In genomic region chr5:39137391-39138181, GRCh38 we compare ENCODE assay signal across 14 cellular contexts.
DNase-seq lines count a peak whose midpoint lies in the region; ATAC-seq, FAIRE-seq and TF ChIP-seq lines count a peak whose summit lies in the region.
"Had no signal": no experiment of that assay in that cellular context is flagged by ENCODE, and none has a peak within 500 bp of the region (broad histone marks: within the 10 kb centered on the region; RNA-seq: fewer than 3 reads in every experiment).

No MANE protein-coding gene starts in this region.

- DNase-seq in CD8-positive, alpha-beta T cell: no peak
- DNase-seq in PC-3: peak; percentile 43
- DNase-seq in endothelial cell of umbilical vein (ENCODE audit: low read depth, low spot score): no peak
- DNase-seq in amniotic stem cell (lab: John Stamatoyannopoulos, UW): no peak
- DNase-seq in NCI-H187 treated with DMSO at 0.1 percent for 48 hours (lab: John Stamatoyannopoulos, UW): no peak
- no peak for DNase-seq in middle frontal gyrus (ENCODE audit: extremely low spot score, low spot score)
- DNase-seq: midbrain, NCI-H2171, upper lobe of left lung had no signal

- H3K4me1 Mint-ChIP-seq in CD8-positive, alpha-beta T cell (ENCODE audit: low read depth): peaks cover 37% of the 10 kb centered on the region

- no peaks in the 10 kb centered on the region for H3K79me2 ChIP-seq in PC-3 (ENCODE audit: low read length)
- no peaks in the 10 kb centered on the region for H3K79me2 ChIP-seq in endothelial cell of umbilical vein (ENCODE audit: control insufficient read depth, insufficient read depth, low read length)
- H3K79me2 ChIP-seq: hepatocyte had no signal

- H3K9me2 ChIP-seq in PC-3 (replicated peaks; ENCODE audit: low read length): no peaks in the 10 kb centered on the region

- H3F3A ChIP-seq in PC-3 (ENCODE audit: low read length, unreplicated experiment): peaks cover 13% of the 10 kb centered on the region

- peak overlapping the region; percentile 82 for H3K27ac Mint-ChIP-seq in CD8-positive, alpha-beta T cell

- H3K36me3 ChIP-seq in CD8-positive, alpha-beta T cell (ENCODE audit: insufficient read depth, low read length): peaks cover 66% of the 10 kb centered on the region
- H3K36me3 ChIP-seq in PC-3 (ENCODE audit: low read depth, low read length): no peaks in the 10 kb centered on the region
- no peaks in the 10 kb centered on the region for H3K36me3 ChIP-seq in endothelial cell of umbilical vein (ENCODE audit: control insufficient read depth in 2 of 2, extremely low read depth in 1 of 2, insufficient read depth in 2 of 2, low read length in 2 of 2)

- dilution Hi-C loops in endothelial cell of umbilical vein (cut with MboI; ENCODE audit: extremely low pct_ligation_motif_present, low sequenced_read_pairs): no loop called here

- ATAC-seq in CD8-positive, alpha-beta T cell: peak; percentile 34
- no peak for ATAC-seq in PC-3
- no peak for ATAC-seq in GM21528 (IDR thresholded peaks at IDR 0.05; ENCODE audit: low FRiP score, unreplicated experiment)
- ATAC-seq: Right ventricle myocardium inferior, sciatic nerve had no signal

- 0 out of 2 replicates have a peak overlapping the region, but pooled peaks have one; percentile 7 for H2AFZ ChIP-seq in PC-3 (ENCODE audit: low read length)
- H2AFZ ChIP-seq in endothelial cell of umbilical vein (ENCODE audit: low read depth, low read length): no peak overlapping the region
- H2AFZ ChIP-seq: hepatocyte had no signal

- no peak overlapping the region for H3K4me3 Mint-ChIP-seq in CD8-positive, alpha-beta T cell

- POLR2A ChIA-PET in CD8-positive, alpha-beta T cell (lab: Charles Lee): no interaction called here
- POLR2A ChIA-PET in PC-3 (lab: Charles Lee; ENCODE audit: unreplicated experiment): interaction anchor here (0.6 kb wide), 1 partner anchor 58 kb away, joined by 3 read pairs; no protein-coding TSS in a partner anchor
- POLR2A ChIA-PET in endothelial cell of umbilical vein (lab: Charles Lee): no interaction called here

- TF ChIP-seq CTCF in 22Rv1 (IDR thresholded peaks at IDR 0.05): peak; percentile 7; the same call in 1 of the 2 replicates
- no peak for TF ChIP-seq CTCF in CD8-positive, alpha-beta T cell (IDR thresholded peaks at IDR 0.05)
- peak; percentile 64 for TF ChIP-seq CTCF in PC-3 (conservative IDR thresholded peaks at IDR 0.05; ENCODE audit: low read depth, low read length)
- peak in 1 of 2 donors; percentile 4 for TF ChIP-seq CTCF in endothelial cell of umbilical vein (IDR thresholded peaks at IDR 0.05; ENCODE audit: extremely low read depth in 1 of 2, insufficient read depth in 1 of 2, low read depth in 1 of 2, low read length in 2 of 2)

- peaks cover 52% of the 10 kb centered on the region for H3K36me3 Mint-ChIP-seq in CD8-positive, alpha-beta T cell

- no peaks in the 10 kb centered on the region for H3K27me3 ChIP-seq in CD8-positive, alpha-beta T cell (ENCODE audit: insufficient read depth, low read length)
- no peaks in the 10 kb centered on the region for H3K27me3 ChIP-seq in PC-3 (ENCODE audit: low read length)
- no peaks in the 10 kb centered on the region for H3K27me3 ChIP-seq in endothelial cell of umbilical vein (ENCODE audit: control insufficient read depth in 2 of 2, insufficient read depth in 2 of 2, low read length in 2 of 2)
- H3K27me3 ChIP-seq: hepatocyte, upper lobe of left lung had no signal

- no peaks in the 10 kb centered on the region for H3K27me3 Mint-ChIP-seq in CD8-positive, alpha-beta T cell (ENCODE audit: low read depth)

- H3K4me1 ChIP-seq in CD8-positive, alpha-beta T cell (ENCODE audit: insufficient read depth, low read length): peaks cover 5% of the 10 kb centered on the region
- peaks cover 42% of the 10 kb centered on the region for H3K4me1 ChIP-seq in PC-3 (ENCODE audit: insufficient read depth, low read length)
- peaks cover 30% of the 10 kb centered on the region for H3K4me1 ChIP-seq in endothelial cell of umbilical vein (ENCODE audit: control insufficient read depth, extremely low read depth, insufficient read depth, low read length)
- H3K4me1 ChIP-seq: upper lobe of left lung had no signal

- peak overlapping the region; percentile 61 for H3K4me2 ChIP-seq in PC-3 (ENCODE audit: low read length)
- H3K4me2 ChIP-seq in endothelial cell of umbilical vein (ENCODE audit: insufficient read depth, low read length): no peak overlapping the region
- H3K4me2 ChIP-seq: hepatocyte had no signal

- TF ChIP-seq POLR2A in endothelial cell of umbilical vein (IDR thresholded peaks at IDR 0.05; ENCODE audit: low read depth, low read length): no peak

- H3K9ac ChIP-seq in PC-3 (ENCODE audit: low read length): peak overlapping the region; percentile 75
- H3K9ac ChIP-seq in endothelial cell of umbilical vein (replicated peaks; ENCODE audit: extremely low read depth, insufficient read depth, low read length): no peak overlapping the region

- intact Hi-C loops in CD8-positive, alpha-beta T cell (cut with DNase I, micrococcal nuclease): loop anchor here in 1 of 2 experiments (2.0 kb wide), 1 partner anchor 15 kb away; no protein-coding TSS in a partner anchor
- intact Hi-C loops in PC-3 (cut with micrococcal nuclease): loop anchor here (2.0 to 5.0 kb wide), 2 partner anchors 35 to 61 kb away; no protein-coding TSS in a partner anchor
- intact Hi-C loops in endothelial cell of umbilical vein (cut with micrococcal nuclease): loop anchor here (2.0 kb wide), 1 partner anchor 63 kb away; the partner anchor contains the start of gene RICTOR

- CTCF ChIA-PET in CD8-positive, alpha-beta T cell (lab: Charles Lee): interaction anchor here (0.7 to 1.8 kb wide), 3 partner anchors 64 to 146 kb away, joined by 3 to 6 read pairs (median 3); no protein-coding TSS in a partner anchor
- CTCF ChIA-PET in PC-3 (lab: Charles Lee) (no interaction called here), endothelial cell of umbilical vein (lab: Charles Lee) (interaction anchor here (0.9 to 1.2 kb wide), 2 partner anchors 20 to 57 kb away, joined by 3 to 5 read pairs; no protein-coding TSS in a partner anchor)

- H3K9me3 ChIP-seq in CD8-positive, alpha-beta T cell (ENCODE audit: low read length): no peaks in the 10 kb centered on the region
- no peaks in the 10 kb centered on the region for H3K9me3 ChIP-seq in PC-3 (ENCODE audit: low read length)
- H3K9me3 ChIP-seq in endothelial cell of umbilical vein (replicated peaks; ENCODE audit: control insufficient read depth, insufficient read depth, low read length): no peaks in the 10 kb centered on the region
- H3K9me3 ChIP-seq: upper lobe of left lung had no signal

- H3K27ac ChIP-seq in 22Rv1: no peak overlapping the region
- no peak overlapping the region for H3K27ac ChIP-seq in CD8-positive, alpha-beta T cell (ENCODE audit: low read depth, low read length)
- H3K27ac ChIP-seq in PC-3 (ENCODE audit: low read length): peak overlapping the region; percentile 94
- peak overlapping the region; percentile 85 for H3K27ac ChIP-seq in endothelial cell of umbilical vein (ENCODE audit: insufficient read depth, low read depth, low read length)
- H3K27ac ChIP-seq: hepatocyte, upper lobe of left lung had no signal

- H3K9me1 ChIP-seq in endothelial cell of umbilical vein (replicated peaks; ENCODE audit: control insufficient read depth, extremely low read depth, insufficient read depth, low read length): no peaks in the 10 kb centered on the region

- FAIRE-seq in endothelial cell of umbilical vein (lab: Jason Lieb, UNC): no peak

- no peaks in the 10 kb centered on the region for H3K9me3 Mint-ChIP-seq in CD8-positive, alpha-beta T cell

- no peak overlapping the region for H3K4me3 ChIP-seq in CD8-positive, alpha-beta T cell (ENCODE audit: low read depth, low read length)
- no peak overlapping the region for H3K4me3 ChIP-seq in PC-3 (ENCODE audit: low read length)
- H3K4me3 ChIP-seq in endothelial cell of umbilical vein (replicated peaks in 1 of 3; ENCODE audit: insufficient read depth in 1 of 3, low read depth in 1 of 3, low read length in 3 of 3): no peak overlapping the region
- H3K4me3 ChIP-seq: hepatocyte, upper lobe of left lung had no signal

- no TSS peak for BruUV-seq in PC-3 (replicated peaks; lab: Mats Ljungman, UMichigan)
- BruUV-seq in endothelial cell of umbilical vein (replicated peaks; lab: Mats Ljungman, UMichigan): no TSS peak

- no peaks in the 10 kb centered on the region for H4K20me1 ChIP-seq in PC-3 (ENCODE audit: low read length)
- no peaks in the 10 kb centered on the region for H4K20me1 ChIP-seq in endothelial cell of umbilical vein (replicated peaks; ENCODE audit: control insufficient read depth, extremely low read depth, insufficient read depth, low read length)

TF ChIP-seq in endothelial cell of umbilical vein, 7 proteins besides CTCF, POLR2A, EP300 and RAD21:
- TF ChIP-seq FOS (IDR thresholded peaks at IDR 0.05; ENCODE audit: borderline replicate concordance, insufficient read depth, low read length) (no peak), MYC (IDR thresholded peaks at IDR 0.05; ENCODE audit: low read depth, low read length) (no peak), EZH2 (IDR thresholded peaks at IDR 0.05; ENCODE audit: borderline replicate concordance, low read depth, low read length, severe bottlenecking) (no peak), POLR2AphosphoS5 (IDR thresholded peaks at IDR 0.05; ENCODE audit: insufficient read depth, low read depth, low read length) (no peak), MAX (IDR thresholded peaks at IDR 0.05; ENCODE audit: insufficient read depth, insufficient read length) (no peak), GATA2 (IDR thresholded peaks at IDR 0.05; ENCODE audit: insufficient read depth, insufficient read length, low read depth, low read length) (no peak), JUN (IDR thresholded peaks at IDR 0.05; ENCODE audit: borderline replicate concordance, insufficient read depth, insufficient read length, low read depth) (no peak)

Comparison
In these comparisons a context has a peak if more than half of its experiments do, and no peak if none do; other contexts are left out.
1. H3K27ac ChIP-seq: peak in PC-3 (single experiment) and endothelial cell of umbilical vein (single experiment); none in 22Rv1 (single experiment) and CD8-positive, alpha-beta T cell (single experiment).